9 cellular contexts compared by ENCODE assay signal in genomic region chr14:36663404-36664321, GRCh38. TPM values are rescaled to one million over a fixed set of nuclear protein-coding genes. Genes with fewer than 3 reads are reported as not detected.
A peak's percentile ranks its signal among the peaks of the same experiment; 100 is the strongest.
DNase-seq lines count a peak whose midpoint lies in the region; ATAC-seq, FAIRE-seq and TF ChIP-seq lines count a peak whose summit lies in the region.
"Had no signal": no experiment of that assay in that cellular context is flagged by ENCODE, and none has a peak within 500 bp of the region (broad histone marks: within the 10 kb centered on the region; RNA-seq: fewer than 3 reads in every experiment).

No MANE protein-coding gene starts in this region.

- no peak overlapping the region for H3K4me2 ChIP-seq in HepG2 (ENCODE audit: low read depth, low read length)

- H3K9ac ChIP-seq in HepG2 (ENCODE audit: insufficient read depth, low read depth, low read length), result no peak overlapping the region

- no TSS peak for BruUV-seq in HepG2 (replicated peaks; lab: Mats Ljungman, UMichigan)

- peaks cover 7% of the 10 kb centered on the region for H3K4me1 ChIP-seq in HepG2 (ENCODE audit: insufficient read depth, low read length)
- H3K4me1 ChIP-seq in aorta (ENCODE audit: control insufficient read depth in 1 of 2, insufficient read depth in 2 of 2, low read length in 2 of 2), result no peaks in the 10 kb centered on the region

- peaks cover 2% of the 10 kb centered on the region; the same call in 1 of the 2 replicates for H4K20me1 ChIP-seq in HepG2 (ENCODE audit: insufficient read depth, low read length)

- no peak for ATAC-seq in natural killer cell
- ATAC-seq in natural killer cell treated with Interleukin-12 subunit alpha and Interleukin-12 subunit beta and Interleukin-15 and Interleukin-18, amount 100 ng/mL, for 72 hours, result no peak
- no peak for ATAC-seq in activated naive CD8-positive, alpha-beta T cell treated with anti-CD3 and anti-CD28 coated beads, Interleukin-2, amount 50 U/mL, for 24 hours
- peak; percentile 2; the same call in 1 of the 3 replicates for ATAC-seq in HepG2
- ATAC-seq in aorta (ENCODE audit: low FRiP score), result peak; percentile 40
- ATAC-seq in HG03565 (IDR thresholded peaks at IDR 0.05; ENCODE audit: unreplicated experiment), result no peak
- ATAC-seq in GM18858 (IDR thresholded peaks at IDR 0.05; ENCODE audit: unreplicated experiment), result no peak

- DNase-seq in natural killer cell (no peak), HepG2 (ENCODE audit: low spot score) (no peak), aorta (peak in 1 of 2 donors; percentile 78), GM12891 (ENCODE audit: insufficient read length, low spot score) (no peak)
- no peak for DNase-seq in natural killer cell treated with Interleukin-12 subunit alpha and Interleukin-12 subunit beta and Interleukin-15 and Interleukin-18, amount 100 ng/mL, for 72 hours (ENCODE audit: low spot score)
- no peak for DNase-seq in activated naive CD8-positive, alpha-beta T cell treated with anti-CD3 and anti-CD28 coated beads, Interleukin-2, amount 50 U/mL, for 24 hours

- H3K79me2 ChIP-seq in HepG2 (ENCODE audit: insufficient read depth, low read length), result no peaks in the 10 kb centered on the region

- peaks cover 7 to 18% of the 10 kb centered on the region in 2 donors for H3K4me1 Mint-ChIP-seq in natural killer cell
- peaks cover 0 to 14% of the 10 kb centered on the region in 2 donors for H3K4me1 Mint-ChIP-seq in natural killer cell treated with Interleukin-12 subunit alpha and Interleukin-12 subunit beta and Interleukin-15 and Interleukin-18, amount 100 ng/mL, for 72 hours (ENCODE audit: low read depth in 2 of 2)
- peaks cover 33% of the 10 kb centered on the region for H3K4me1 Mint-ChIP-seq in activated naive CD8-positive, alpha-beta T cell treated with anti-CD3 and anti-CD28 coated beads, Interleukin-2, amount 50 U/mL, for 24 hours

- intact Hi-C loops in natural killer cell (cut with micrococcal nuclease), result no loop called here
- intact Hi-C loops in HepG2 (cut with micrococcal nuclease; ENCODE audit: unreplicated experiment), result no loop called here
- intact Hi-C loops in aorta (cut with DNase I), result loop anchor here in 1 of 2 donors (5.0 to 10.0 kb wide), 3 partner anchors 371 to 931 kb away; partner anchors contain the start of genes FOXA1, MIPOL1 and TTC6

- no peak overlapping the region for H3K27ac Mint-ChIP-seq in natural killer cell
- no peak overlapping the region for H3K27ac Mint-ChIP-seq in natural killer cell treated with Interleukin-12 subunit alpha and Interleukin-12 subunit beta and Interleukin-15 and Interleukin-18, amount 100 ng/mL, for 72 hours
- no peak overlapping the region for H3K27ac Mint-ChIP-seq in activated naive CD8-positive, alpha-beta T cell treated with anti-CD3 and anti-CD28 coated beads, Interleukin-2, amount 50 U/mL, for 24 hours

- H3K9me3 ChIP-seq in HepG2 (ENCODE audit: low read length) (no peaks in the 10 kb centered on the region), aorta (ENCODE audit: control insufficient read depth, low read length) (peaks cover 1% of the 10 kb centered on the region)

- no peak for TF ChIP-seq CTCF in natural killer cell (IDR thresholded peaks at IDR 0.05)
- no peak for TF ChIP-seq CTCF in HepG2 (CRISPR knock-in tag; IDR thresholded peaks at IDR 0.05)

- TF ChIP-seq EP300 in HepG2 (IDR thresholded peaks at IDR 0.05; ENCODE audit: low read depth in 2 of 2, low read length in 2 of 2), result no peak
- TF ChIP-seq EP300 in HepG2 (CRISPR knock-in tag; IDR thresholded peaks at IDR 0.05; ENCODE audit: borderline replicate concordance), result no peak

- TF ChIP-seq POLR2A in HepG2 (IDR thresholded peaks at IDR 0.05; ENCODE audit: insufficient read depth in 1 of 2, low read depth in 2 of 2, low read length in 2 of 2) (no peak), GM12891 (IDR thresholded peaks at IDR 0.05; ENCODE audit: low read depth, low read length) (no peak)

- 42% methylated on average over 39 of the region's 39 CpGs for WGBS in HepG2 (ENCODE audit: low lambda C conversion rate)
- 2% methylated on average over 39 of the region's 39 CpGs for WGBS in aorta, 2 donors

- H3K4me3 ChIP-seq in HepG2 (replicated peaks in 1 of 3; ENCODE audit: insufficient read depth in 1 of 3, low read depth in 2 of 3, low read length in 3 of 3) (no peak overlapping the region; a peak in 1 of 6 replicates), aorta (ENCODE audit: low read length in 2 of 2) (peak overlapping the region; percentile 6 to 22)

- H3K27me3 Mint-ChIP-seq in natural killer cell (ENCODE audit: low read depth in 2 of 2), result peaks cover 65 to 81% of the 10 kb centered on the region in 2 donors
- H3K27me3 Mint-ChIP-seq in natural killer cell treated with Interleukin-12 subunit alpha and Interleukin-12 subunit beta and Interleukin-15 and Interleukin-18, amount 100 ng/mL, for 72 hours, result peaks cover 63 to 75% of the 10 kb centered on the region in 2 donors
- H3K27me3 Mint-ChIP-seq in activated naive CD8-positive, alpha-beta T cell treated with anti-CD3 and anti-CD28 coated beads, Interleukin-2, amount 50 U/mL, for 24 hours, result peaks cover 86% of the 10 kb centered on the region

- in situ Hi-C loops in HepG2 (cut with HindIII; ENCODE audit: extremely low pct_ligation_motif_present, low pct_unique_long_range_greater_than_20kb), result no loop called here

- peaks cover 30% of the 10 kb centered on the region for H3K36me3 Mint-ChIP-seq in natural killer cell
- peaks cover 32% of the 10 kb centered on the region for H3K36me3 Mint-ChIP-seq in natural killer cell treated with Interleukin-12 subunit alpha and Interleukin-12 subunit beta and Interleukin-15 and Interleukin-18, amount 100 ng/mL, for 72 hours
- H3K36me3 Mint-ChIP-seq in activated naive CD8-positive, alpha-beta T cell treated with anti-CD3 and anti-CD28 coated beads, Interleukin-2, amount 50 U/mL, for 24 hours (ENCODE audit: low read depth), result peaks cover 11% of the 10 kb centered on the region

- H3K27me3 ChIP-seq in HepG2 (ENCODE audit: control insufficient read depth in 1 of 2, insufficient read depth in 2 of 2, low read length in 2 of 2) (peaks cover 33 to 74% of the 10 kb centered on the region in 2 experiments), aorta (ENCODE audit: control insufficient read depth in 1 of 2, insufficient read depth in 2 of 2, low read length in 1 of 2) (peaks cover 0 to 3% of the 10 kb centered on the region in 2 donors)

- H3K36me3 ChIP-seq in HepG2 (replicated peaks in 1 of 2; ENCODE audit: control insufficient read depth in 1 of 2, insufficient read depth in 2 of 2, low read length in 2 of 2) (no peaks in the 10 kb centered on the region), aorta (ENCODE audit: control insufficient read depth in 1 of 2, insufficient read depth in 2 of 2, low read length in 1 of 2) (no peaks in the 10 kb centered on the region)

- H3K4me3 Mint-ChIP-seq in natural killer cell, result peak overlapping the region; percentile 28
- no peak overlapping the region for H3K4me3 Mint-ChIP-seq in natural killer cell treated with Interleukin-12 subunit alpha and Interleukin-12 subunit beta and Interleukin-15 and Interleukin-18, amount 100 ng/mL, for 72 hours
- H3K4me3 Mint-ChIP-seq in activated naive CD8-positive, alpha-beta T cell treated with anti-CD3 and anti-CD28 coated beads, Interleukin-2, amount 50 U/mL, for 24 hours, result peak overlapping the region; percentile 32

- H3K27ac ChIP-seq in HepG2 (ENCODE audit: extremely low read length, insufficient read depth, low read length) (no peak overlapping the region), aorta (ENCODE audit: low read depth in 1 of 2, low read length in 2 of 2) (no peak overlapping the region)

- CTCF ChIA-PET in HepG2 (lab: Yijun Ruan, JAX; ENCODE audit: low intra/inter-chr PET ratio, low total read pairs), result no interaction called here

- no peak overlapping the region for H2AFZ ChIP-seq in HepG2 (ENCODE audit: low read length)

- H3K9me3 Mint-ChIP-seq in natural killer cell, result peaks cover 6 to 9% of the 10 kb centered on the region in 2 donors
- no peaks in the 10 kb centered on the region for H3K9me3 Mint-ChIP-seq in natural killer cell treated with Interleukin-12 subunit alpha and Interleukin-12 subunit beta and Interleukin-15 and Interleukin-18, amount 100 ng/mL, for 72 hours
- H3K9me3 Mint-ChIP-seq in activated naive CD8-positive, alpha-beta T cell treated with anti-CD3 and anti-CD28 coated beads, Interleukin-2, amount 50 U/mL, for 24 hours, result peaks cover 3% of the 10 kb centered on the region

- POLR2A ChIA-PET in HepG2 (lab: Yijun Ruan, JAX), result no interaction called here

- FAIRE-seq in HepG2 (lab: Jason Lieb, UNC) (no peak), GM12891 (lab: Jason Lieb, UNC) (no peak)
- FAIRE-seq: RCC 7860 had no signal

- no peak for TF ChIP-seq RAD21 in HepG2 (CRISPR knock-in tag; IDR thresholded peaks at IDR 0.05)

TF ChIP-seq in GM12891, 5 proteins besides CTCF, POLR2A, EP300 and RAD21 (continues in another document):
- no peak for TF ChIP-seq PAX5 (IDR thresholded peaks at IDR 0.05; ENCODE audit: insufficient read depth, low read length, severe bottlenecking)

RNA-seq across cellular contexts. Expression of gene PAX9, which starts 2.0 kb away (rescaled TPM):
- not detected for total RNA-seq in natural killer cell
- total RNA-seq in natural killer cell treated with Interleukin-12 subunit alpha and Interleukin-12 subunit beta and Interleukin-15 and Interleukin-18, amount 100 ng/mL, for 72 hours, result not detected
- not detected in 2 replicates for total RNA-seq in HepG2 (2016; rRNA removed; fragmentation: Illumina TruSeq; extraction: Trizol)
- total RNA-seq in HepG2 (2016; cell fraction: cytosol; rRNA removed; fragmentation: Illumina TruSeq; extraction: Trizol; ENCODE audit: low read depth), result not detected in 2 replicates
- not detected in 2 replicates for total RNA-seq in HepG2 (2016; cell fraction: insoluble cytoplasmic fraction; rRNA removed; fragmentation: Illumina TruSeq; extraction: Trizol)
- not detected in 2 replicates for total RNA-seq in HepG2 (2016; cell fraction: membrane; rRNA removed; fragmentation: Illumina TruSeq; extraction: Trizol)
- not detected in 2 replicates for total RNA-seq in HepG2 (2016; cell fraction: nucleus; rRNA removed; fragmentation: Illumina TruSeq; extraction: Trizol)
- 0.03 TPM in 2 replicates for polyA plus RNA-seq in HepG2 (2011; rRNA removed)
- not detected in 2 replicates for polyA plus RNA-seq in HepG2 (2011; cell fraction: cytosol; rRNA removed)
- polyA plus RNA-seq in HepG2 (2011; cell fraction: nucleus; rRNA removed), result 0.24 TPM in 1 of 2 replicates, not detected in the other
- polyA plus RNA-seq in HepG2 (2012), result 0.04 and 0.09 TPM in 2 replicates
- not detected in 2 replicates for polyA plus RNA-seq in HepG2 (2016; cell fraction: cytosol; fragmentation: Illumina TruSeq; extraction: Trizol; ENCODE audit: low read depth)
- not detected in 2 replicates for polyA plus RNA-seq in HepG2 (2016; cell fraction: insoluble cytoplasmic fraction; fragmentation: Illumina TruSeq; extraction: Trizol; ENCODE audit: low read depth)
- polyA plus RNA-seq in HepG2 (2016; cell fraction: membrane; fragmentation: Illumina TruSeq; extraction: Trizol; ENCODE audit: low read depth), result not detected in 2 replicates
- not detected in 2 replicates for polyA plus RNA-seq in HepG2 (2016; cell fraction: nucleus; fragmentation: Illumina TruSeq; extraction: Trizol; ENCODE audit: insufficient read depth, low read depth)
- polyA minus RNA-seq in HepG2 (2011; rRNA and poly(A)+ RNA removed; ENCODE audit: low replicate concordance), result 2.0 TPM in 1 of 2 replicates, not detected in the other
- not detected in 2 replicates for polyA minus RNA-seq in HepG2 (2011; cell fraction: cytosol; rRNA and poly(A)+ RNA removed)
- polyA minus RNA-seq in HepG2 (2011; cell fraction: nucleus; rRNA and poly(A)+ RNA removed), result 0.13 TPM in 1 of 2 replicates, not detected in the other
- total RNA-seq in aorta, result 1 to 10 TPM in 1 of 2 donors, under 1 TPM in 1; 0.48 to 3.4 TPM
- polyA plus RNA-seq in aorta, result under 1 TPM; 0.28 to 0.50 TPM
- 0.03 TPM for polyA plus RNA-seq in GM12891 (2012; ENCODE audit: low read depth, missing spikeins)

Comparison
In these comparisons a context has a peak if more than half of its experiments do, and no peak if none do; other contexts are left out.
1. ATAC-seq: peak in HepG2 (single experiment) and aorta (single experiment); none in natural killer cell (0 of 3), natural killer cell treated with Interleukin-12 subunit alpha and Interleukin-12 subunit beta and Interleukin-15 and Interleukin-18, amount 100 ng/mL, for 72 hours (0 of 2), activated naive CD8-positive, alpha-beta T cell treated with anti-CD3 and anti-CD28 coated beads, Interleukin-2, amount 50 U/mL, for 24 hours (single experiment), HG03565 (single experiment) and GM18858 (single experiment).
2. H3K4me3 ChIP-seq: peak in aorta (2 of 2); none in HepG2 (0 of 3).